In genomic region chr11:2528301-2529050, GRCh38 we compare ENCODE assay signal across 15 cellular contexts.
DNase-seq lines count a peak whose midpoint lies in the region; ATAC-seq and TF ChIP-seq lines count a peak whose summit lies in the region.
"Had no signal": no experiment of that assay in that cellular context is flagged by ENCODE, and none has a peak within 500 bp of the region (broad histone marks: within the 10 kb centered on the region; RNA-seq: fewer than 3 reads in every experiment).

No MANE protein-coding gene starts in this region.

- POLR2A ChIA-PET in naive thymus-derived CD4-positive, alpha-beta T cell (lab: Charles Lee), result no interaction called here

- H3K4me3 Mint-ChIP-seq in dendritic cell treated with granulocyte-macrophage colony-stimulating factor and Interleukin-4, amounts not matched to agents 40 ng/mL and 50 ng/mL, for 4 days, result no peak overlapping the region
- peak overlapping the region in 1 of 10 donors; percentile 23 for H3K4me3 Mint-ChIP-seq in naive thymus-derived CD4-positive, alpha-beta T cell

- peaks cover 6% of the 10 kb centered on the region for H3K27me3 Mint-ChIP-seq in dendritic cell treated with granulocyte-macrophage colony-stimulating factor and Interleukin-4, amounts not matched to agents 40 ng/mL and 50 ng/mL, for 4 days
- peaks cover 0 to 2% (median 0%) of the 10 kb centered on the region in 5 donors for H3K27me3 Mint-ChIP-seq in naive thymus-derived CD4-positive, alpha-beta T cell

- CTCF ChIA-PET in naive thymus-derived CD4-positive, alpha-beta T cell (lab: Charles Lee), result interaction anchor here (1.0 to 1.4 kb wide), 4 partner anchors 65 to 360 kb away, joined by 3 to 6 read pairs (median 4); no protein-coding TSS in a partner anchor

- H3K36me3 Mint-ChIP-seq in dendritic cell treated with granulocyte-macrophage colony-stimulating factor and Interleukin-4, amounts not matched to agents 40 ng/mL and 50 ng/mL, for 4 days (ENCODE audit: low read depth), result peaks cover 48% of the 10 kb centered on the region
- peaks cover 0 to 10% (median 0%) of the 10 kb centered on the region in 5 donors for H3K36me3 Mint-ChIP-seq in naive thymus-derived CD4-positive, alpha-beta T cell

- DNase-seq in left cardiac atrium, result peak; percentile 3
- no peak for DNase-seq in left ventricle myocardium inferior
- DNase-seq in naive thymus-derived CD4-positive, alpha-beta T cell, result no peak
- peak; percentile 37 to 55 for DNase-seq in aorta
- DNase-seq in NCI-H510A treated with DMSO at 0.1 percent for 48 hours (lab: John Stamatoyannopoulos, UW), result no peak
- DNase-seq: amniotic stem cell, cortex of kidney, DMS79, NCI-H1694, NCI-H446 had no signal

- ATAC-seq in left cardiac atrium (no peak), aorta (ENCODE audit: low FRiP score) (no peak), HG02642 (IDR thresholded peaks at IDR 0.05; ENCODE audit: poor library complexity, unreplicated experiment) (no peak), HG03571 (IDR thresholded peaks at IDR 0.05; ENCODE audit: unreplicated experiment) (no peak)
- ATAC-seq in naive thymus-derived CD4-positive, alpha-beta T cell, result no peak
- ATAC-seq: SK-N-SH treated with all-trans-retinoic acid at 6 μM for 48 hours had no signal

- H3K36me3 ChIP-seq in left ventricle myocardium inferior (no peaks in the 10 kb centered on the region), aorta (ENCODE audit: control insufficient read depth in 1 of 2, insufficient read depth in 2 of 2, low read length in 1 of 2) (no peaks in the 10 kb centered on the region)
- H3K36me3 ChIP-seq in naive thymus-derived CD4-positive, alpha-beta T cell (ENCODE audit: control insufficient read depth in 2 of 3, insufficient read depth in 3 of 3, low read length in 3 of 3), result peaks cover 0 to 28% (median 0%) of the 10 kb centered on the region in 3 experiments

- 74 to 77% methylated on average over 18 of the region's 18 CpGs for WGBS in aorta, 2 donors

- no peaks in the 10 kb centered on the region for H3K9me3 Mint-ChIP-seq in dendritic cell treated with granulocyte-macrophage colony-stimulating factor and Interleukin-4, amounts not matched to agents 40 ng/mL and 50 ng/mL, for 4 days
- H3K9me3 Mint-ChIP-seq in naive thymus-derived CD4-positive, alpha-beta T cell, result no peaks in the 10 kb centered on the region

- H3K9me3 ChIP-seq in left ventricle myocardium inferior (replicated peaks), result no peaks in the 10 kb centered on the region
- no peaks in the 10 kb centered on the region for H3K9me3 ChIP-seq in naive thymus-derived CD4-positive, alpha-beta T cell (ENCODE audit: control insufficient read depth in 2 of 3, low read length in 3 of 3)
- H3K9me3 ChIP-seq in aorta (ENCODE audit: control insufficient read depth, low read length), result no peaks in the 10 kb centered on the region

- H3K4me1 Mint-ChIP-seq in dendritic cell treated with granulocyte-macrophage colony-stimulating factor and Interleukin-4, amounts not matched to agents 40 ng/mL and 50 ng/mL, for 4 days (ENCODE audit: low read depth), result peaks cover 79% of the 10 kb centered on the region
- H3K4me1 Mint-ChIP-seq in naive thymus-derived CD4-positive, alpha-beta T cell, result peaks cover 30 to 69% (median 53%) of the 10 kb centered on the region in 7 donors

- no peak for TF ChIP-seq CTCF in left ventricle myocardium inferior (IDR thresholded peaks at IDR 0.05; ENCODE audit: borderline replicate concordance)

- intact Hi-C loops in left cardiac atrium (cut with DNase I), result loop anchor here (10.0 kb wide), 2 partner anchors 224 to 324 kb away; partner anchors contain the start of genes C11orf21 (in 2 of the 2) and TSPAN32 (in 2 of the 2)
- intact Hi-C loops in left ventricle myocardium inferior (cut with micrococcal nuclease), result loop anchor here (2.0 kb wide), 1 partner anchor 100 kb away; no protein-coding TSS in a partner anchor
- intact Hi-C loops in dendritic cell treated with granulocyte-macrophage colony-stimulating factor and Interleukin-4, amounts not matched to agents 40 ng/mL and 50 ng/mL, for 4 days (cut with micrococcal nuclease), result loop anchor here (5.0 to 10.0 kb wide), 2 partner anchors 81 to 334 kb away; partner anchors contain the start of gene KCNQ1
- intact Hi-C loops in naive thymus-derived CD4-positive, alpha-beta T cell (cut with micrococcal nuclease), result no loop called here
- intact Hi-C loops in aorta (cut with DNase I), result no loop called here

- H3K4me1 ChIP-seq in left ventricle myocardium inferior (peaks cover 34% of the 10 kb centered on the region), aorta (ENCODE audit: control insufficient read depth in 1 of 2, insufficient read depth in 2 of 2, low read length in 2 of 2) (no peaks in the 10 kb centered on the region)
- peaks cover 4 to 35% of the 10 kb centered on the region in 2 donors for H3K4me1 ChIP-seq in naive thymus-derived CD4-positive, alpha-beta T cell (ENCODE audit: control insufficient read depth in 2 of 2, insufficient read depth in 2 of 2, low read length in 2 of 2)

- H3K27me3 ChIP-seq in left ventricle myocardium inferior (ENCODE audit: low read depth) (peaks cover 13% of the 10 kb centered on the region), aorta (ENCODE audit: control insufficient read depth in 1 of 2, insufficient read depth in 2 of 2, low read length in 1 of 2) (no peaks in the 10 kb centered on the region)
- no peaks in the 10 kb centered on the region for H3K27me3 ChIP-seq in naive thymus-derived CD4-positive, alpha-beta T cell (ENCODE audit: control insufficient read depth in 2 of 2, insufficient read depth in 2 of 2, low read length in 2 of 2)

- H3K27ac ChIP-seq in left ventricle myocardium inferior (replicated peaks) (no peak overlapping the region), aorta (ENCODE audit: low read depth in 1 of 2, low read length in 2 of 2) (no peak overlapping the region)
- H3K27ac ChIP-seq in naive thymus-derived CD4-positive, alpha-beta T cell (ENCODE audit: low read depth, low read length), result no peak overlapping the region
- H3K27ac ChIP-seq: skin epidermis had no signal

- H3K27ac Mint-ChIP-seq in dendritic cell treated with granulocyte-macrophage colony-stimulating factor and Interleukin-4, amounts not matched to agents 40 ng/mL and 50 ng/mL, for 4 days, result peak overlapping the region; percentile 92
- peak overlapping the region in 5 of 9 donors; percentile 38 to 87 (median 82) for H3K27ac Mint-ChIP-seq in naive thymus-derived CD4-positive, alpha-beta T cell

- H3K4me3 ChIP-seq in left ventricle myocardium inferior (no peak overlapping the region), aorta (ENCODE audit: low read length in 2 of 2) (no peak overlapping the region)
- H3K4me3 ChIP-seq in naive thymus-derived CD4-positive, alpha-beta T cell (ENCODE audit: low read length), result no peak overlapping the region
- H3K4me3 ChIP-seq: skin epidermis had no signal

Comparison
In these comparisons a context has a peak if more than half of its experiments do, and no peak if none do; other contexts are left out.
1. DNase-seq: peak in left cardiac atrium (single experiment) and aorta (2 of 2); none in left ventricle myocardium inferior (single experiment), naive thymus-derived CD4-positive, alpha-beta T cell (0 of 9) and NCI-H510A treated with DMSO at 0.1 percent for 48 hours (single experiment).
2. intact Hi-C loops: an anchor here in left cardiac atrium (10.0 kb wide), left ventricle myocardium inferior (2.0 kb wide) and dendritic cell treated with granulocyte-macrophage colony-stimulating factor and Interleukin-4, amounts not matched to agents 40 ng/mL and 50 ng/mL, for 4 days (5.0 to 10.0 kb wide); none called in naive thymus-derived CD4-positive, alpha-beta T cell and aorta.